ENCODE assay signal across 11 cellular contexts in the genomic region with DNA sequence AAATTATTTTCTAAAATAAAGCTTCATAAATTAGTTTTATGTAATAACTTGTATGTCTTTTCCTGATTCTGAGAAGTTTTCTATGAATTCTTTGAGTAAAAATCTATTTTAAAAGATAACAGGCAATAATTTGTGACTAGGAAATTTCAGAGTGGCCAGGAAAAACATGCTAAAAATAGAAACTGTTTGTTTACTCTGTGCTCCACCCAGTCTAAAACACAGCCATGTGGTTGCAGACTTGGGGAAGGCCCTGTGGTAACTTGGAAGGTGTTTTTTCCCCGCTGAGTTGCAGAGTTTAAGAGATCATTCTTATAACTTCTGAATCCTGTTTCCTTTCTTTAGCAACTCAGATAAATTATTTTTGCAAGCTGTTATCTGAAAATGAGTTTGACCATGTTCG. TPM values are rescaled to one million over a fixed set of nuclear protein-coding genes. Genes with fewer than 3 reads are reported as not detected.
DNase-seq lines count a peak whose midpoint lies in the region; ATAC-seq and TF ChIP-seq lines count a peak whose summit lies in the region.
"Had no signal": no experiment of that assay in that cellular context is flagged by ENCODE, and none has a peak within 500 bp of the region (broad histone marks: within the 10 kb centered on the region; RNA-seq: fewer than 3 reads in every experiment).

No MANE protein-coding gene starts in this region.

- no peaks in the 10 kb centered on the region for H3K9me3 Mint-ChIP-seq in stimulated activated naive CD8-positive, alpha-beta T cell treated with anti-CD3 and anti-CD28 coated beads, Interleukin-15, Interleukin-2, amounts not matched to agents 100 ng/mL and 50 ng/mL, for 24 hours
- H3K9me3 Mint-ChIP-seq: IgD-negative memory B cell had no signal

- H3K9me2 ChIP-seq in OCI-LY1 (ENCODE audit: low read depth, low read length) = no peaks in the 10 kb centered on the region

- no peaks in the 10 kb centered on the region for H4K20me1 ChIP-seq in OCI-LY1 (ENCODE audit: insufficient read depth, low read length)

- H3K9me3 ChIP-seq in OCI-LY1 (ENCODE audit: low read length) = no peaks in the 10 kb centered on the region

- peaks cover 98% of the 10 kb centered on the region for H3K79me2 ChIP-seq in OCI-LY1 (ENCODE audit: insufficient read depth, low read length)

- peak overlapping the region; percentile 45 for H3K4me3 Mint-ChIP-seq in stimulated activated naive CD8-positive, alpha-beta T cell treated with anti-CD3 and anti-CD28 coated beads, Interleukin-15, Interleukin-2, amounts not matched to agents 100 ng/mL and 50 ng/mL, for 24 hours

- no peaks in the 10 kb centered on the region for H3K27me3 Mint-ChIP-seq in stimulated activated naive CD8-positive, alpha-beta T cell treated with anti-CD3 and anti-CD28 coated beads, Interleukin-15, Interleukin-2, amounts not matched to agents 100 ng/mL and 50 ng/mL, for 24 hours
- H3K27me3 Mint-ChIP-seq: IgD-negative memory B cell had no signal

- 0 out of 2 replicates have a peak overlapping the region, but pooled peaks have one; percentile 12 for H3K9ac ChIP-seq in OCI-LY1 (ENCODE audit: low read length)

- ATAC-seq in stimulated activated naive CD8-positive, alpha-beta T cell treated with anti-CD3 and anti-CD28 coated beads, Interleukin-15, Interleukin-2, amounts not matched to agents 100 U/mL and 50 U/mL, for 24 hours = no peak
- no peak for ATAC-seq in GM18909 (IDR thresholded peaks at IDR 0.05; ENCODE audit: poor library complexity, unreplicated experiment)

- H3K27ac ChIP-seq in OCI-LY1 (ENCODE audit: low read depth, low read length, poor library complexity, severe bottlenecking) = peak overlapping the region; percentile 40

- peaks cover 91% of the 10 kb centered on the region for H3K4me1 Mint-ChIP-seq in stimulated activated naive CD8-positive, alpha-beta T cell treated with anti-CD3 and anti-CD28 coated beads, Interleukin-15, Interleukin-2, amounts not matched to agents 100 ng/mL and 50 ng/mL, for 24 hours (ENCODE audit: low read depth)

- H2AFZ ChIP-seq in OCI-LY1 (ENCODE audit: low read length) = no peak overlapping the region

- H3K27ac Mint-ChIP-seq in stimulated activated naive CD8-positive, alpha-beta T cell treated with anti-CD3 and anti-CD28 coated beads, Interleukin-15, Interleukin-2, amounts not matched to agents 100 ng/mL and 50 ng/mL, for 24 hours = peak overlapping the region; percentile 23

- H3F3A ChIP-seq in OCI-LY1 (ENCODE audit: insufficient read depth, low read length) = peaks cover 2% of the 10 kb centered on the region

- TF ChIP-seq CTCF in OCI-LY1 (IDR thresholded peaks at IDR 0.05; ENCODE audit: low read length) (no peak), fibroblast of villous mesenchyme (IDR thresholded peaks at IDR 0.05; ENCODE audit: insufficient read depth, low read depth, low read length) (no peak)

- H3K4me2 ChIP-seq in OCI-LY1 (ENCODE audit: low read length) = peak overlapping the region; percentile 37

- no peaks in the 10 kb centered on the region for H3K27me3 ChIP-seq in OCI-LY1 (ENCODE audit: insufficient read depth, low read length)

- H3K36me3 ChIP-seq in OCI-LY1 (ENCODE audit: insufficient read depth, low read length) = 0 out of 2 replicates have a peak, but pooled peaks cover 6% of the 10 kb centered on the region

- no peak for DNase-seq in stimulated activated naive CD8-positive, alpha-beta T cell treated with anti-CD3 and anti-CD28 coated beads, Interleukin-15, Interleukin-2, amounts not matched to agents 100 U/mL and 50 U/mL, for 24 hours
- peak; percentile 34 for DNase-seq in fibroblast of villous mesenchyme (ENCODE audit: low read depth)
- no peak for DNase-seq in NK-92 (lab: John Stamatoyannopoulos, UW; ENCODE audit: unreplicated experiment)
- no peak for DNase-seq in mesenteric fat pad (ENCODE audit: low spot score)
- DNase-seq in activated effector memory CD4-positive, alpha-beta T cell treated with Interleukin-2 at 50 U/mL for 16 hours = no peak
- DNase-seq: stimulated activated naive CD4-positive, alpha-beta T cell had no signal

- peaks cover 92% of the 10 kb centered on the region for H3K4me1 ChIP-seq in OCI-LY1 (ENCODE audit: insufficient read depth, low read length, severe bottlenecking)

- H3K4me3 ChIP-seq in OCI-LY1 (ENCODE audit: low read depth, low read length, poor library complexity, severe bottlenecking) (no peak overlapping the region), fibroblast of villous mesenchyme (ENCODE audit: low read depth, low read length) (no peak overlapping the region)
- H3K4me3 ChIP-seq: lung had no signal

- peaks cover 13% of the 10 kb centered on the region for H3K36me3 Mint-ChIP-seq in stimulated activated naive CD8-positive, alpha-beta T cell treated with anti-CD3 and anti-CD28 coated beads, Interleukin-15, Interleukin-2, amounts not matched to agents 100 ng/mL and 50 ng/mL, for 24 hours (ENCODE audit: low read depth)

RNA-seq across cellular contexts. Expression of a gene that starts 21.9 kb away (rescaled TPM):
- total RNA-seq in fibroblast of villous mesenchyme (3.9 and 5.6 TPM in 2 replicates), mesenteric fat pad (12.2 TPM)
